ENCODE assay signal across 16 cellular contexts in the genomic region with DNA sequence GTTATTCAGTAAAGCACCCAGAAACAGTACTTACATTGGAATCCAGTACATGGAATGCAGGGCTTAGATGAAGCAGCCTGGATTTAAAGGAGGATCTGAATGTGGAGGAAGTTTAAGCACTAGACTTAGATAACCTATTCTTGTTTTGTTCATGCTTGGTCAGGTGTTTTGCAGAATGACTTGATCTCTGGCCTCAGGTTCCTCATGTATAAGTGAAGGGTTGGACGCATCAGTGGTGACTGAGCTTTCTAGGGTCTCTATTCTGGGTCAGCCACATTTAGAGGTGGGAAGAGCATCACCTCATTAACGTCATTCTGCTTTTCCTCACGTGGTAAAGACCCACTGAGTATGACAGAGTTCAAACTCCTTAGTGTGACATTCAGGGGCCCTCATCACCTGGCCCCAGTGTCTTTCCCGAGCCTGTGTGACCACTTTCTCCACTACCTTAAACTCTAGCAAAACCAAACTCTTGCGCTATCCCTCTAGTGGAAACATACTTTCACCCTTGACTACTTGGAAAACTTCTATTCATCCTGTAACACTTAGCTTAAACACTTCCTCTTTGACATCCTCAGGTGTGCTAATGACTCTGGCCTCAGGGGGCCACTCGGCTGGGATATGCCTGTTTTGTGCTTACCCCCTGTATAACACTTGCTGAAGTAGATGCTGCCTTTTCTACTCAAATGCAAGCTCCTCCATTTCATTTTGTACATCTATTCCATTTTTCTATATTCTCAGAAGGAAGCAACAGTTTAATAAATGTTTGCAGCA. TPM values are rescaled to one million over a fixed set of nuclear protein-coding genes. Genes with fewer than 3 reads are reported as not detected.
DNase-seq lines count a peak whose midpoint lies in the region; ATAC-seq, FAIRE-seq and TF ChIP-seq lines count a peak whose summit lies in the region.
"Had no signal": no experiment of that assay in that cellular context is flagged by ENCODE, and none has a peak within 500 bp of the region (broad histone marks: within the 10 kb centered on the region; RNA-seq: fewer than 3 reads in every experiment).

No MANE protein-coding gene starts in this region.

- H3K9ac ChIP-seq in GM12878 (ENCODE audit: control insufficient read depth, insufficient read depth, low read length) (no peak overlapping the region), skeletal muscle satellite cell (ENCODE audit: low read depth, low read length) (no peak overlapping the region)

- H3K9me3 Mint-ChIP-seq in CD14-positive monocyte: peaks cover 6 to 14% (median 9%) of the 10 kb centered on the region in 7 donors

- H3K27ac ChIP-seq in GM12878 (ENCODE audit: control insufficient read depth, insufficient read depth): no peak overlapping the region
- H3K27ac ChIP-seq: pancreas, SK-N-MC had no signal

- POLR2A ChIA-PET in GM12878 (lab: Charles Lee): no interaction called here

- no peaks in the 10 kb centered on the region for H4K20me1 ChIP-seq in GM12878 (ENCODE audit: control insufficient read depth, insufficient read depth)

- H3K4me3 ChIP-seq in GM12878 (no peak overlapping the region; the same call in 1 of the 2 replicates), skeletal muscle satellite cell (ENCODE audit: low read length) (no peak overlapping the region)
- H3K4me3 ChIP-seq: SK-N-MC had no signal

- H3K36me3 Mint-ChIP-seq in CD14-positive monocyte: no peaks in the 10 kb centered on the region

- H3K9me3 ChIP-seq in GM12878 (replicated peaks; ENCODE audit: control insufficient read depth, insufficient read depth, low read length) (peaks cover 3% of the 10 kb centered on the region; the same call in 2 of the 3 replicates), skeletal muscle satellite cell (replicated peaks; ENCODE audit: low read length) (no peaks in the 10 kb centered on the region)
- H3K9me3 ChIP-seq: pancreas had no signal

- TF ChIP-seq EP300 in GM12878 (IDR thresholded peaks at IDR 0.05; ENCODE audit: borderline replicate concordance in 1 of 2, control insufficient read depth in 1 of 2, low read depth in 2 of 2, low read length in 2 of 2): no peak

- no peaks in the 10 kb centered on the region for H3K36me3 ChIP-seq in GM12878 (ENCODE audit: control insufficient read depth in 2 of 2, insufficient read depth in 2 of 2, low read length in 1 of 2)
- no peaks in the 10 kb centered on the region for H3K36me3 ChIP-seq in skeletal muscle satellite cell (ENCODE audit: insufficient read depth, low read length)
- H3K36me3 ChIP-seq: pancreas had no signal

- 48% methylated on average over 6 of the region's 6 CpGs for WGBS in GM12878 (ENCODE audit: insufficient coverage, insufficient replicate concordance, low lambda C conversion rate, missing lambda C conversion rate)

- RAD21 ChIA-PET in GM12878 (lab: Charles Lee; ENCODE audit: unreplicated experiment): no interaction called here

- in situ Hi-C loops in GM12878 (cut with MboI): no loop called here

- TF ChIP-seq POLR2A in GM12878 (IDR thresholded peaks at IDR 0.05; ENCODE audit: low read depth, low read length): no peak

- H2AFZ ChIP-seq in GM12878 (ENCODE audit: control insufficient read depth, low read depth, low read length): peak overlapping the region; percentile 15

- CTCF ChIA-PET in GM12878 (lab: Yijun Ruan, JAX): interaction anchor here (0.6 to 2.7 kb wide), 3 partner anchors 15 to 98 kb away, joined by 3 to 14 read pairs (median 3); no protein-coding TSS in a partner anchor

- intact Hi-C loops in GM12878 (cut with micrococcal nuclease; ENCODE audit: unreplicated experiment) (no loop called here), left colon (cut with DNase I, micrococcal nuclease) (no loop called here), CD14-positive monocyte (cut with micrococcal nuclease) (no loop called here)

- H3K27me3 ChIP-seq in GM12878 (replicated peaks in 1 of 2; ENCODE audit: control insufficient read depth in 2 of 2, insufficient read depth in 2 of 2, low read length in 1 of 2) (0 out of 4 replicates have a peak, but pooled peaks cover 2% of the 10 kb centered on the region in 2 experiments), skeletal muscle satellite cell (ENCODE audit: control insufficient read depth, insufficient read depth, low read length) (peaks cover 36% of the 10 kb centered on the region)

- H3K27ac Mint-ChIP-seq in CD14-positive monocyte: peak overlapping the region in 1 of 7 donors; percentile 24
- H3K27ac Mint-ChIP-seq: activated CD4-positive, alpha-beta T cell treated with anti-CD3 and anti-CD28 coated beads, Interleukin-2, amount 10 ng/mL, durations not matched to agents 7 days and 5 days; stimulated activated naive CD8-positive, alpha-beta T cell treated with anti-CD3 and anti-CD28 coated beads, Interleukin-15, Interleukin-2, amounts not matched to agents 100 ng/mL and 50 ng/mL, for 24 hours had no signal

- H3K27me3 Mint-ChIP-seq in CD14-positive monocyte (ENCODE audit: low read depth in 3 of 3): peaks cover 16 to 20% (median 16%) of the 10 kb centered on the region in 3 donors

- peaks cover 8% of the 10 kb centered on the region for H3K4me1 Mint-ChIP-seq in CD14-positive monocyte

- FAIRE-seq in GM12878 (lab: Jason Lieb, UNC): no peak
- FAIRE-seq: colon, H54, pancreas had no signal

- SMC1A ChIA-PET in GM12878 (lab: Charles Lee; ENCODE audit: uncharacterized antibody, unreplicated experiment): interaction anchor here (0.8 to 1.7 kb wide), 4 partner anchors 15 to 162 kb away, joined by 3 to 8 read pairs (median 4); partner anchors contain the start of gene LRRC53

- DNase-seq in GM12878 (ENCODE audit: low read depth, low spot score) (no peak), pons (ENCODE audit: low spot score) (no peak), left colon (no peak), NCI-H2029 treated with DMSO at 0.1 percent for 48 hours (lab: John Stamatoyannopoulos, UW) (no peak), CD14-positive monocyte (ENCODE audit: low spot score) (no peak)
- DNase-seq: activated CD4-positive, alpha-beta T cell treated with anti-CD3 and anti-CD28 coated beads, Interleukin-2, amount 10 ng/mL, durations not matched to agents 7 days and 5 days; stimulated activated CD4-positive, alpha-beta T cell treated with anti-CD3 and anti-CD28 coated beads, Interleukin-2, amount 100 ng/mL, for 24 hours had no signal

- H3K4me2 ChIP-seq in GM12878 (ENCODE audit: control insufficient read depth, insufficient read depth) (0 out of 2 replicates have a peak overlapping the region, but pooled peaks have one; percentile 31), skeletal muscle satellite cell (ENCODE audit: low read length) (peak overlapping the region; percentile 77)

- no peak for TF ChIP-seq RAD21 in GM12878 (IDR thresholded peaks at IDR 0.05; ENCODE audit: insufficient read depth, low read depth, low read length)

- 0 out of 6 replicates have a peak, but pooled peaks of 1 of the 3 experiments have one; percentile 23 for TF ChIP-seq CTCF in GM12878 (IDR thresholded peaks at IDR 0.05 in 2 of 3, conservative IDR thresholded peaks at IDR 0.05 in 1 of 3; ENCODE audit: control insufficient read depth in 2 of 3, extremely low read depth in 1 of 3, insufficient read depth in 1 of 3, low read depth in 3 of 3, low read length in 3 of 3)
- no peak for TF ChIP-seq CTCF in CD14-positive monocyte (IDR thresholded peaks at IDR 0.05)

- peaks cover 10% of the 10 kb centered on the region for H3K4me1 ChIP-seq in GM12878 (ENCODE audit: control insufficient read depth, insufficient read depth, low read length)
- no peaks in the 10 kb centered on the region for H3K4me1 ChIP-seq in skeletal muscle satellite cell (ENCODE audit: control insufficient read depth, insufficient read depth, low read length)
- H3K4me1 ChIP-seq: pancreas had no signal

- peak; percentile 12 for ATAC-seq in GM19043 (IDR thresholded peaks at IDR 0.05; ENCODE audit: low read depth, unreplicated experiment)
- peak; percentile 50 for ATAC-seq in HG02870 (IDR thresholded peaks at IDR 0.05; ENCODE audit: unreplicated experiment)
- peak; percentile 75 for ATAC-seq in GM12878
- no peak for ATAC-seq in left colon

- peak overlapping the region in 1 of 2 donors; percentile 80 for H3K4me3 Mint-ChIP-seq in CD14-positive monocyte
- H3K4me3 Mint-ChIP-seq: activated CD4-positive, alpha-beta T cell treated with anti-CD3 and anti-CD28 coated beads, Interleukin-2, amount 10 ng/mL, durations not matched to agents 7 days and 5 days; stimulated activated naive CD8-positive, alpha-beta T cell treated with anti-CD3 and anti-CD28 coated beads, Interleukin-15, Interleukin-2, amounts not matched to agents 100 ng/mL and 50 ng/mL, for 24 hours had no signal

- H3K79me2 ChIP-seq in GM12878 (ENCODE audit: control insufficient read depth, insufficient read depth, low read length): no peaks in the 10 kb centered on the region

- no TSS peak for BruUV-seq in GM12878 (replicated peaks; lab: Mats Ljungman, UMichigan)

RNA-seq across cellular contexts. Expression of gene ERICH3, which starts 0.9 kb away (rescaled TPM):
- 2.2 and 2.3 TPM in 2 replicates for total RNA-seq in GM12878 (2013; cell fraction: nucleolus; rRNA removed)
- under 0.01 TPM in 1 of 2 replicates, not detected in the other for total RNA-seq in GM12878 (2014; rRNA removed)
- 0.09 TPM in 1 of 2 replicates, not detected in the other for total RNA-seq in GM12878 (2014; rRNA removed; fragmentation: Illumina TruSeq; extraction: Trizol)
- total RNA-seq in GM12878 (2021): not detected in 2 replicates
- polyA plus RNA-seq in GM12878 (2011; ENCODE audit: low read depth): 0.10 TPM
- polyA plus RNA-seq in GM12878 (2011; rRNA removed): 0.08 and 0.17 TPM in 2 replicates
- polyA plus RNA-seq in GM12878 (2011; cell fraction: cytosol; rRNA removed): 0.02 and 0.03 TPM in 2 replicates
- polyA plus RNA-seq in GM12878 (2011; cell fraction: nucleus; rRNA removed): 0.25 and 0.38 TPM in 2 replicates
- 0.38 and 0.52 TPM in 2 replicates for polyA plus RNA-seq in GM12878 (2012)
- 0.03 TPM in 1 of 2 replicates, not detected in the other for polyA plus RNA-seq in GM12878 (2014; fragmentation: Illumina TruSeq; extraction: Trizol)
- not detected for polyA plus RNA-seq in GM12878 (2014; fragmentation: Nextera tagmentation; extraction: Ambion mirVana)
- polyA plus RNA-seq in GM12878 (2014; rRNA removed): 0.05 TPM in 1 of 2 replicates, not detected in the other
- not detected for polyA plus RNA-seq in GM12878 (2016; fragmentation: Nextera tagmentation; extraction: Ambion mirVana)
- 0.15 and 0.22 TPM in 2 replicates for polyA minus RNA-seq in GM12878 (2011; rRNA and poly(A)+ RNA removed)
- not detected in 2 replicates for polyA minus RNA-seq in GM12878 (2011; cell fraction: cytosol; rRNA and poly(A)+ RNA removed)
- polyA minus RNA-seq in GM12878 (2011; cell fraction: nucleus; rRNA and poly(A)+ RNA removed): 0.24 and 0.57 TPM in 2 replicates
- not detected in 2 replicates for total RNA-seq in skeletal muscle satellite cell (2012; rRNA removed)
- total RNA-seq in left colon: under 1 TPM in 1 of 2 donors, not detected in 1; 0.11 TPM
- not detected for polyA plus RNA-seq in CD14-positive monocyte
- total RNA-seq: activated CD4-positive, alpha-beta T cell treated with anti-CD3 and anti-CD28 coated beads, Interleukin-2, amount 10 ng/mL, durations not matched to agents 7 days and 5 days; lower leg skin had no signal

RNA-seq across cellular contexts. Expression of gene CRYZ, which starts 58.4 kb away (rescaled TPM):
- total RNA-seq in GM12878 (2013; cell fraction: nucleolus; rRNA removed): 64.8 and 65.4 TPM in 2 replicates
- total RNA-seq in GM12878 (2014; rRNA removed) (54.2 and 73.9 TPM in 2 replicates), GM12878 (2014; rRNA removed; fragmentation: Illumina TruSeq; extraction: Trizol) (58.2 and 64.2 TPM in 2 replicates), GM12878 (2021) (53.4 and 55.9 TPM in 2 replicates), left colon (10 to 100 TPM in 1 of 2 donors, 1 to 10 TPM in 1; 8.1 to 27.0 TPM)
- polyA plus RNA-seq in GM12878 (2011; ENCODE audit: low read depth): 66.2 TPM
- polyA plus RNA-seq in GM12878 (2011; rRNA removed) (194 and 284 TPM in 2 replicates), GM12878 (2014; fragmentation: Illumina TruSeq; extraction: Trizol) (76.6 and 88.1 TPM in 2 replicates), GM12878 (2014; fragmentation: Nextera tagmentation; extraction: Ambion mirVana) (100 to 1,000 TPM; 108 to 137 TPM), GM12878 (2014; rRNA removed) (54.8 and 61.3 TPM in 2 replicates), GM12878 (2016; fragmentation: Nextera tagmentation; extraction: Ambion mirVana) (10 to 100 TPM; 83.0 to 84.9 TPM), CD14-positive monocyte (10 to 100 TPM in 1 of 2 donors, 1 to 10 TPM in 1; 6.1 to 16.4 TPM)
- polyA plus RNA-seq in GM12878 (2011; cell fraction: cytosol; rRNA removed): 71.4 and 81.1 TPM in 2 replicates
- polyA plus RNA-seq in GM12878 (2011; cell fraction: nucleus; rRNA removed): 82.3 and 92.7 TPM in 2 replicates
- polyA plus RNA-seq in GM12878 (2012): 56.2 and 82.6 TPM in 2 replicates
- polyA minus RNA-seq in GM12878 (2011; rRNA and poly(A)+ RNA removed): 67.4 and 96.6 TPM in 2 replicates
- polyA minus RNA-seq in GM12878 (2011; cell fraction: cytosol; rRNA and poly(A)+ RNA removed): 17.5 and 22.6 TPM in 2 replicates
- 18.6 and 25.6 TPM in 2 replicates for polyA minus RNA-seq in GM12878 (2011; cell fraction: nucleus; rRNA and poly(A)+ RNA removed)
- 41.8 and 53.7 TPM in 2 replicates for total RNA-seq in skeletal muscle satellite cell (2012; rRNA removed)

RNA-seq across cellular contexts. Expression of gene TYW3, which starts 58.5 kb away (rescaled TPM):
- total RNA-seq in GM12878 (2013; cell fraction: nucleolus; rRNA removed): 36.3 and 40.1 TPM in 2 replicates
- 18.6 and 21.7 TPM in 2 replicates for total RNA-seq in GM12878 (2014; rRNA removed)
- 30.6 and 33.6 TPM in 2 replicates for total RNA-seq in GM12878 (2014; rRNA removed; fragmentation: Illumina TruSeq; extraction: Trizol)
- total RNA-seq in GM12878 (2021): 29.6 and 31.8 TPM in 2 replicates
- 12.7 TPM for polyA plus RNA-seq in GM12878 (2011; ENCODE audit: low read depth)
- 54.0 and 81.4 TPM in 2 replicates for polyA plus RNA-seq in GM12878 (2011; rRNA removed)
- polyA plus RNA-seq in GM12878 (2011; cell fraction: cytosol; rRNA removed): 14.2 and 15.3 TPM in 2 replicates
- polyA plus RNA-seq in GM12878 (2011; cell fraction: nucleus; rRNA removed): 27.9 and 31.3 TPM in 2 replicates
- polyA plus RNA-seq in GM12878 (2012): 28.0 and 40.4 TPM in 2 replicates
- polyA plus RNA-seq in GM12878 (2014; fragmentation: Illumina TruSeq; extraction: Trizol): 49.0 and 70.8 TPM in 2 replicates
- 10 to 100 TPM; 43.9 to 54.4 TPM for polyA plus RNA-seq in GM12878 (2014; fragmentation: Nextera tagmentation; extraction: Ambion mirVana)
- polyA plus RNA-seq in GM12878 (2014; rRNA removed): 18.1 and 21.3 TPM in 2 replicates
- polyA plus RNA-seq in GM12878 (2016; fragmentation: Nextera tagmentation; extraction: Ambion mirVana): 10 to 100 TPM; 31.9 to 32.0 TPM
- polyA minus RNA-seq in GM12878 (2011; rRNA and poly(A)+ RNA removed): 16.2 and 24.4 TPM in 2 replicates
- polyA minus RNA-seq in GM12878 (2011; cell fraction: cytosol; rRNA and poly(A)+ RNA removed): 5.1 and 5.8 TPM in 2 replicates
- polyA minus RNA-seq in GM12878 (2011; cell fraction: nucleus; rRNA and poly(A)+ RNA removed): 18.6 and 31.0 TPM in 2 replicates
- 14.6 and 17.0 TPM in 2 replicates for total RNA-seq in skeletal muscle satellite cell (2012; rRNA removed)
- 10 to 100 TPM in 1 of 2 donors, 1 to 10 TPM in 1; 8.2 to 11.8 TPM for total RNA-seq in left colon
- polyA plus RNA-seq in CD14-positive monocyte: 1 to 10 TPM; 5.2 to 6.0 TPM
